8 cellular contexts compared by ENCODE assay signal in genomic region chr1:150148834-150149489, GRCh38. TPM values are rescaled to one million over a fixed set of nuclear protein-coding genes. Genes with fewer than 3 reads are reported as not detected.
DNase-seq lines count a peak whose midpoint lies in the region; ATAC-seq and TF ChIP-seq lines count a peak whose summit lies in the region.

No MANE protein-coding gene starts in this region.

- H3K27me3 ChIP-seq in SU-DHL-6 (ENCODE audit: low read length) (no peaks in the 10 kb centered on the region), gastroesophageal sphincter (no peaks in the 10 kb centered on the region)

- DNase-seq in cardiac septum (ENCODE audit: low spot score) (peak; percentile 44), Right ventricle myocardium superior (no peak), sciatic nerve (ENCODE audit: low spot score) (no peak), NCI-H446 treated with DMSO at 0.1 percent for 48 hours (lab: John Stamatoyannopoulos, UW) (no peak), occipital lobe (lab: John Stamatoyannopoulos, UW) (no peak)

- intact Hi-C loops in cardiac septum (cut with DNase I), result no loop called here
- intact Hi-C loops in Right ventricle myocardium superior (cut with DNase I), result no loop called here
- intact Hi-C loops in sciatic nerve (cut with DNase I), result no loop called here

- H2AFZ ChIP-seq in SU-DHL-6 (ENCODE audit: low read depth, low read length, severe bottlenecking), result peak overlapping the region; percentile 73

- no peak for TF ChIP-seq POLR2A in gastroesophageal sphincter (IDR thresholded peaks at IDR 0.05)

- no peaks in the 10 kb centered on the region for H3K9me2 ChIP-seq in SU-DHL-6 (replicated peaks; ENCODE audit: insufficient read depth, low read length)

- no peaks in the 10 kb centered on the region for H4K20me1 ChIP-seq in SU-DHL-6 (ENCODE audit: low read depth, low read length)

- H3K4me2 ChIP-seq in SU-DHL-6 (ENCODE audit: low read depth, low read length, poor library complexity, severe bottlenecking), result peak overlapping the region; percentile 62

- no peak for TF ChIP-seq EP300 in gastroesophageal sphincter (IDR thresholded peaks at IDR 0.05)

- peak overlapping the region; percentile 63 for H3K9ac ChIP-seq in SU-DHL-6 (ENCODE audit: low read length)

- no peaks in the 10 kb centered on the region for H3K79me2 ChIP-seq in SU-DHL-6 (ENCODE audit: insufficient read depth, low read length)

- H3K9me3 ChIP-seq in SU-DHL-6 (ENCODE audit: insufficient read depth, low read length), result no peaks in the 10 kb centered on the region
- H3K9me3 ChIP-seq in gastroesophageal sphincter, result no peaks in the 10 kb centered on the region

- no peak for TF ChIP-seq CTCF in SU-DHL-6 (IDR thresholded peaks at IDR 0.05; ENCODE audit: insufficient read depth, low read length, poor library complexity, severe bottlenecking)
- no peak for TF ChIP-seq CTCF in gastroesophageal sphincter (IDR thresholded peaks at IDR 0.05)

- 16 to 20% methylated on average over 8 to 15 of the region's 16 CpGs for WGBS in gastroesophageal sphincter (ENCODE audit: low coverage in 1 of 2), 2 donors

- peaks cover 32% of the 10 kb centered on the region for H3F3A ChIP-seq in SU-DHL-6 (ENCODE audit: insufficient read depth)

- no peaks in the 10 kb centered on the region for H3K36me3 ChIP-seq in SU-DHL-6 (ENCODE audit: low read length)
- peaks cover 0 to 20% of the 10 kb centered on the region in 2 donors for H3K36me3 ChIP-seq in gastroesophageal sphincter

- H3K4me3 ChIP-seq in SU-DHL-6 (ENCODE audit: insufficient read depth, low read length, poor library complexity, severe bottlenecking) (peak overlapping the region; percentile 42), gastroesophageal sphincter (peak overlapping the region; percentile 62 to 92)

- no peak for ATAC-seq in Right ventricle myocardium superior (ENCODE audit: poor library complexity)
- ATAC-seq in gastroesophageal sphincter, result no peak
- peak; percentile 23 for ATAC-seq in sciatic nerve
- ATAC-seq in HG03039 (IDR thresholded peaks at IDR 0.05; ENCODE audit: unreplicated experiment), result no peak

- H3K27ac ChIP-seq in SU-DHL-6 (ENCODE audit: low read depth, low read length), result no peak overlapping the region
- H3K27ac ChIP-seq in gastroesophageal sphincter, result peak overlapping the region; percentile 97 to 99 (median 98)

- H3K4me1 ChIP-seq in gastroesophageal sphincter, result peaks cover 4 to 54% (median 18%) of the 10 kb centered on the region in 3 donors

RNA-seq across cellular contexts. Expression of gene PLEKHO1, which starts 0.8 kb away (rescaled TPM):
- 88.8 TPM for total RNA-seq in cardiac septum
- total RNA-seq in Right ventricle myocardium superior, result 45.9 TPM
- 100 to 1,000 TPM; 217 to 358 (median 228) TPM for total RNA-seq in gastroesophageal sphincter
- total RNA-seq in sciatic nerve, result 53.4 TPM
- 52.7 TPM for total RNA-seq in occipital lobe
